Comparison of ENCODE assay signal across 27 cellular contexts in genomic region chr16:57616241-57616640, GRCh38. TPM values are rescaled to one million over a fixed set of nuclear protein-coding genes. Genes with fewer than 3 reads are reported as not detected.
DNase-seq lines count a peak whose midpoint lies in the region; ATAC-seq and TF ChIP-seq lines count a peak whose summit lies in the region.
"Had no signal": no experiment of that assay in that cellular context is flagged by ENCODE, and none has a peak within 500 bp of the region (broad histone marks: within the 10 kb centered on the region; RNA-seq: fewer than 3 reads in every experiment).

No MANE protein-coding gene starts in this region.

- CTCF ChIA-PET in RWPE1 (lab: Yijun Ruan, JAX) = interaction anchor here (0.6 kb wide), 1 partner anchor 104 kb away, joined by 7 read pairs; no protein-coding TSS in a partner anchor

- H3K36me3 ChIP-seq in right atrium auricular region (no peaks in the 10 kb centered on the region), osteoblast (ENCODE audit: insufficient read depth, low read length) (no peaks in the 10 kb centered on the region), aorta (ENCODE audit: control insufficient read depth in 1 of 2, insufficient read depth in 2 of 2, low read length in 1 of 2) (no peaks in the 10 kb centered on the region)
- H3K36me3 ChIP-seq: esophagus squamous epithelium, MG63, neutrophil, SJSA1 had no signal

- DNase-seq in left cardiac atrium (peak; percentile 5), right atrium auricular region (ENCODE audit: low spot score) (no peak), RWPE1 (ENCODE audit: low spot score) (no peak), osteoblast (ENCODE audit: insufficient read length, low spot score, missing footprints) (peak; percentile 25), aorta (peak; percentile 33 to 35), UCSD-AML1 (lab: John Stamatoyannopoulos, UW; ENCODE audit: unreplicated experiment) (no peak), immature natural killer cell (no peak)
- DNase-seq: activated CD4-positive, alpha-beta T cell treated with anti-CD3 and anti-CD28 coated beads, Interleukin-2, amount 50 U/mL, for 48 hours; activated CD8-positive, alpha-beta memory T cell treated with anti-CD3 and anti-CD28 coated beads, Interleukin-2, amount 50 U/mL, for 4 hours; activated naive CD4-positive, alpha-beta T cell treated with Interleukin-2 at 50 U/mL for 16 hours; Calu3; cortex of kidney; esophagus squamous epithelium; foreskin melanocyte; HCEC 1CT; KG1; NCI-H2029; NCI-H526 treated with DMSO at 0.1 percent for 48 hours; T-helper 1 cell had no signal

- no peaks in the 10 kb centered on the region for H3K4me1 ChIP-seq in right atrium auricular region
- peaks cover 5% of the 10 kb centered on the region for H3K4me1 ChIP-seq in osteoblast (ENCODE audit: insufficient read depth, low read length)
- H3K4me1 ChIP-seq in aorta (ENCODE audit: control insufficient read depth in 1 of 2, insufficient read depth in 2 of 2, low read length in 2 of 2) = no peaks in the 10 kb centered on the region
- H3K4me1 ChIP-seq: psoas muscle had no signal

- no peak overlapping the region for H2AFZ ChIP-seq in osteoblast (ENCODE audit: low read length)

- no peaks in the 10 kb centered on the region for H3K9me3 Mint-ChIP-seq in immature natural killer cell
- H3K9me3 Mint-ChIP-seq: memory B cell, type B pancreatic cell had no signal

- H3K4me2 ChIP-seq in osteoblast (ENCODE audit: insufficient read depth, low read length) = no peak overlapping the region

- WGBS in aorta, 2 donors = 92 to 94% methylated on average over 7 of the region's 7 CpGs

- no peaks in the 10 kb centered on the region for H3K79me2 ChIP-seq in osteoblast (ENCODE audit: insufficient read depth, low read length)

- no peak overlapping the region for H3K4me3 Mint-ChIP-seq in immature natural killer cell
- H3K4me3 Mint-ChIP-seq: memory B cell, type B pancreatic cell had no signal

- H3K9me3 ChIP-seq in right atrium auricular region (no peaks in the 10 kb centered on the region), osteoblast (ENCODE audit: low read depth, low read length) (no peaks in the 10 kb centered on the region), aorta (ENCODE audit: control insufficient read depth, low read length) (no peaks in the 10 kb centered on the region)
- H3K9me3 ChIP-seq: esophagus squamous epithelium, MG63, neutrophil, psoas muscle, SJSA1 had no signal

- H3K4me3 ChIP-seq in right atrium auricular region (no peak overlapping the region), osteoblast (ENCODE audit: insufficient read depth, low read length) (no peak overlapping the region), aorta (ENCODE audit: low read length in 2 of 2) (no peak overlapping the region)
- H3K4me3 ChIP-seq: esophagus squamous epithelium, MG63, psoas muscle, SJSA1 had no signal

- no peak for ATAC-seq in left cardiac atrium
- no peak for ATAC-seq in aorta (ENCODE audit: low FRiP score)
- ATAC-seq: Panc1 had no signal

- peaks cover 0 to 6% (median 4%) of the 10 kb centered on the region in 3 donors for H3K36me3 Mint-ChIP-seq in immature natural killer cell
- H3K36me3 Mint-ChIP-seq: memory B cell, type B pancreatic cell had no signal

- TF ChIP-seq CTCF in right atrium auricular region (IDR thresholded peaks at IDR 0.05) = no peak
- no peak for TF ChIP-seq CTCF in RWPE1 (conservative IDR thresholded peaks at IDR 0.05; ENCODE audit: low read depth)
- TF ChIP-seq CTCF in osteoblast (IDR thresholded peaks at IDR 0.05; ENCODE audit: extremely low read depth, low read depth, low read length) = no peak

- POLR2A ChIA-PET in RWPE1 (lab: Yijun Ruan, JAX; ENCODE audit: low non-redundant PET) = no interaction called here

- H3K27me3 Mint-ChIP-seq in immature natural killer cell (ENCODE audit: low read depth in 3 of 3) = peaks cover 0 to 5% (median 1%) of the 10 kb centered on the region in 3 donors
- H3K27me3 Mint-ChIP-seq: type B pancreatic cell had no signal

- intact Hi-C loops in left cardiac atrium (cut with DNase I) (no loop called here), aorta (cut with DNase I) (no loop called here)

- H3K27ac Mint-ChIP-seq in immature natural killer cell = no peak overlapping the region
- H3K27ac Mint-ChIP-seq: memory B cell, type B pancreatic cell had no signal

- H3K27me3 ChIP-seq in right atrium auricular region = no peaks in the 10 kb centered on the region
- H3K27me3 ChIP-seq in osteoblast (ENCODE audit: insufficient read depth, low read length) = no peaks in the 10 kb centered on the region
- H3K27me3 ChIP-seq in aorta (ENCODE audit: control insufficient read depth in 1 of 2, insufficient read depth in 2 of 2, low read length in 1 of 2) = no peaks in the 10 kb centered on the region
- H3K27me3 ChIP-seq: esophagus squamous epithelium, MG63, neutrophil, SJSA1 had no signal

- no peak overlapping the region for H3K27ac ChIP-seq in right atrium auricular region
- peak overlapping the region; percentile 11; the same call in 1 of the 2 replicates for H3K27ac ChIP-seq in RWPE1
- H3K27ac ChIP-seq in osteoblast (ENCODE audit: low read depth, low read length) = no peak overlapping the region
- no peak overlapping the region for H3K27ac ChIP-seq in aorta (ENCODE audit: low read depth in 1 of 2, low read length in 2 of 2)
- H3K27ac ChIP-seq: esophagus squamous epithelium, neutrophil, psoas muscle, SJSA1 had no signal

- peaks cover 50 to 56% of the 10 kb centered on the region in 2 donors for H3K4me1 Mint-ChIP-seq in immature natural killer cell
- H3K4me1 Mint-ChIP-seq: memory B cell had no signal

- H4K20me1 ChIP-seq in osteoblast (ENCODE audit: insufficient read depth, low read length) = no peaks in the 10 kb centered on the region

RNA-seq across cellular contexts. Expression of gene ADGRG1, which starts 12.2 kb away (rescaled TPM):
- 10 to 100 TPM; 22.9 to 41.9 TPM for total RNA-seq in left cardiac atrium
- 10 to 100 TPM; 12.6 to 25.5 TPM for total RNA-seq in right atrium auricular region
- total RNA-seq in osteoblast = 0.29 and 0.72 TPM in 2 replicates
- 10 to 100 TPM; 33.0 to 68.4 TPM for total RNA-seq in aorta
- 1 to 10 TPM; 1.2 to 2.1 TPM for polyA plus RNA-seq in aorta
- polyA plus RNA-seq in immature natural killer cell = 100 to 1,000 TPM; 218 to 784 (median 395) TPM

RNA-seq across cellular contexts. Expression of gene ADGRG3, which starts 51.9 kb away (rescaled TPM):
- total RNA-seq in left cardiac atrium (1 to 10 TPM in 1 of 2 donors, under 1 TPM in 1; 0.97 to 1.1 TPM), right atrium auricular region (1 to 10 TPM in 1 of 2 donors, under 1 TPM in 1; 0.75 to 1.0 TPM), osteoblast (not detected in 2 replicates), aorta (1 to 10 TPM in 1 of 2 donors, under 1 TPM in 1; 0.84 to 3.9 TPM)
- polyA plus RNA-seq in aorta (under 1 TPM; 0.08 to 0.25 TPM), immature natural killer cell (10 to 100 TPM; 13.1 to 18.4 (median 15.7) TPM)
- total RNA-seq: bronchial epithelial cell, Calu3, SJSA1 had no signal

Comparison
In these comparisons a context has a peak if more than half of its experiments do, and no peak if none do; other contexts are left out.
1. DNase-seq: peak in left cardiac atrium (single experiment), osteoblast (single experiment) and aorta (2 of 2); none in right atrium auricular region (single experiment), RWPE1 (single experiment), UCSD-AML1 (single experiment) and immature natural killer cell (0 of 3).